In the genomic region with DNA sequence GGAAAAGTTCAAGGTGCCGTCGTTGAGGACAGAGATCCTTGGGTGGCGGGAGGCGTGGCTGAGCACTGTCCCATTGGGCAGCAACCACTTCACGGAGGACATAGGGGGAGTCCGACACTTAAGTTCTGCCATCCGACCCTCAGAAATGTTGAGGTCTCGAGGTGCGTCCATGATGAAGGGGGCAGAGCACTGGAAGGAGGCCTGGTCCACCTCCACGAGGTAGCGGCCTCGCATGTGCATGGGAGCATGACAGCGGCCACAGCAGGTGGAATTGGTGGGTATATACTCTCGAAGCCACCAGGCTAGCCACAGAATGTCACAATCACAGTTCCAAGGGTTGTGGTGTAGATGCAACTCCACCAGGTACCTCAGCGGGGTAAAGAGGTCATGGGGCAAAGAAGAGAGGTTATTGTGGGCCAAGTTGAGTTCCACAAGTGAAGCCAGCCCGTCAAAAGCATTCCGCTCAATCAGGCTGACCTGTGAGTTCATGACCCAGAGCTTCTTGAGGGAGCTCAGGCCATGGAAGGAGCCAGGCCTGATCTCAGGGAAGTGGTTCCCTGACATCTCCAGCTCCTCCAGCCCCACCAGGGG, we compare ENCODE assay signal across 18 cellular contexts. TPM values are rescaled to one million over a fixed set of nuclear protein-coding genes. Genes with fewer than 3 reads are reported as not detected.
DNase-seq lines count a peak whose midpoint lies in the region; ATAC-seq and TF ChIP-seq lines count a peak whose summit lies in the region.
"Had no signal": no experiment of that assay in that cellular context is flagged by ENCODE, and none has a peak within 500 bp of the region (broad histone marks: within the 10 kb centered on the region; RNA-seq: fewer than 3 reads in every experiment).

No MANE protein-coding gene starts in this region.

- intact Hi-C loops in lower lobe of right lung (cut with DNase I), result no loop called here

- no peak for DNase-seq in CD8-positive, alpha-beta memory T cell
- DNase-seq in T-helper 17 cell (no peak), neural crest cell (ENCODE audit: low read depth, low spot score) (no peak), T1000 (lab: John Stamatoyannopoulos, UW) (no peak), NCI-H1105 (lab: John Stamatoyannopoulos, UW) (no peak), lower lobe of right lung (no peak)
- DNase-seq: activated CD8-positive, alpha-beta T cell treated with anti-CD3 and anti-CD28 coated beads, Interleukin-2, amount 10 ng/mL, durations not matched to agents 7 days and 5 days; DMS153; erythroblast; NCI-H1105 treated with DMSO at 0.1 percent for 48 hours; NCI-H748 treated with DMSO at 0.1 percent for 48 hours; PC-3; small intestine; tibial artery had no signal

- ATAC-seq in T-helper 17 cell (no peak), lower lobe of right lung (no peak)
- ATAC-seq in activated CD4-positive, CD25-positive, alpha-beta regulatory T cell treated with anti-CD3 and anti-CD28 coated beads, Interleukin-2, amount 50 U/mL, for 24 hours, result no peak
- ATAC-seq: activated CD8-positive, alpha-beta T cell treated with anti-CD3 and anti-CD28 coated beads, Interleukin-2, amount 10 ng/mL, durations not matched to agents 7 days and 5 days; PC-3; SK-N-SH treated with all-trans-retinoic acid at 6 μM for 48 hours had no signal

- no peaks in the 10 kb centered on the region for H3K9me3 ChIP-seq in CD8-positive, alpha-beta memory T cell (ENCODE audit: low read length)
- no peaks in the 10 kb centered on the region for H3K9me3 ChIP-seq in T-helper 17 cell (ENCODE audit: control insufficient read depth, low read length, poor library complexity, severe bottlenecking)
- H3K9me3 ChIP-seq in iPS-15b (ENCODE audit: control insufficient read depth, insufficient read depth, low read length), result no peaks in the 10 kb centered on the region
- no peaks in the 10 kb centered on the region for H3K9me3 ChIP-seq in lower lobe of right lung
- H3K9me3 ChIP-seq: tibial artery had no signal

- H3K36me3 Mint-ChIP-seq in CD8-positive, alpha-beta memory T cell, result peaks cover 8 to 11% (median 9%) of the 10 kb centered on the region in 3 donors
- H3K36me3 Mint-ChIP-seq in T-helper 17 cell (ENCODE audit: low read depth), result peaks cover 2% of the 10 kb centered on the region
- H3K36me3 Mint-ChIP-seq in neural crest cell (ENCODE audit: low read depth), result peaks cover 12% of the 10 kb centered on the region

- TF ChIP-seq CTCF in neural crest cell (conservative IDR thresholded peaks at IDR 0.05) (no peak), lower lobe of right lung (IDR thresholded peaks at IDR 0.05) (no peak)

- no peaks in the 10 kb centered on the region for H3K9me3 Mint-ChIP-seq in CD8-positive, alpha-beta memory T cell
- no peaks in the 10 kb centered on the region for H3K9me3 Mint-ChIP-seq in neural crest cell
- H3K9me3 Mint-ChIP-seq: mesothelial cell of epicardium had no signal

- peaks cover 5% of the 10 kb centered on the region for H3K36me3 ChIP-seq in CD8-positive, alpha-beta memory T cell (ENCODE audit: insufficient read depth, low read length)
- H3K36me3 ChIP-seq in iPS-15b (ENCODE audit: control insufficient read depth, insufficient read depth, low read length), result peaks cover 9% of the 10 kb centered on the region
- no peaks in the 10 kb centered on the region for H3K36me3 ChIP-seq in lower lobe of right lung

- H3K9ac ChIP-seq in iPS-15b (ENCODE audit: low read depth, low read length), result no peak overlapping the region

- H3K4me3 ChIP-seq in CD8-positive, alpha-beta memory T cell (ENCODE audit: low read length), result no peak overlapping the region
- peak overlapping the region; percentile 64 for H3K4me3 ChIP-seq in iPS-15b (ENCODE audit: low read depth, low read length)
- H3K4me3 ChIP-seq in lower lobe of right lung, result no peak overlapping the region
- H3K4me3 ChIP-seq: tibial artery had no signal

- peaks cover 15% of the 10 kb centered on the region in 2 donors for H3K27me3 Mint-ChIP-seq in CD8-positive, alpha-beta memory T cell
- H3K27me3 Mint-ChIP-seq in T-helper 17 cell (peaks cover 6% of the 10 kb centered on the region), neural crest cell (ENCODE audit: low read depth) (no peaks in the 10 kb centered on the region)

- H3K4me3 Mint-ChIP-seq in CD8-positive, alpha-beta memory T cell, result peak overlapping the region; percentile 39 to 85 (median 77)
- H3K4me3 Mint-ChIP-seq in T-helper 17 cell (peak overlapping the region; percentile 84), neural crest cell (peak overlapping the region; percentile 94)

- H3K27me3 ChIP-seq in CD8-positive, alpha-beta memory T cell (ENCODE audit: insufficient read depth, low read length, poor library complexity, severe bottlenecking), result no peaks in the 10 kb centered on the region
- H3K27me3 ChIP-seq in iPS-15b (ENCODE audit: control insufficient read depth, insufficient read depth, low read length), result peaks cover 22% of the 10 kb centered on the region
- no peaks in the 10 kb centered on the region for H3K27me3 ChIP-seq in lower lobe of right lung (ENCODE audit: low read depth)

- H3K4me1 Mint-ChIP-seq in CD8-positive, alpha-beta memory T cell, result peaks cover 20 to 23% (median 20%) of the 10 kb centered on the region in 3 donors
- H3K4me1 Mint-ChIP-seq in T-helper 17 cell (peaks cover 20% of the 10 kb centered on the region), neural crest cell (peaks cover 59% of the 10 kb centered on the region)

- POLR2A ChIA-PET in CD8-positive, alpha-beta memory T cell (lab: Charles Lee), result no interaction called here

- no peaks in the 10 kb centered on the region for H3K4me1 ChIP-seq in CD8-positive, alpha-beta memory T cell (ENCODE audit: insufficient read depth, low read length)
- H3K4me1 ChIP-seq in iPS-15b (ENCODE audit: control insufficient read depth, insufficient read depth, low read length) (peaks cover 9% of the 10 kb centered on the region), lower lobe of right lung (peaks cover 53% of the 10 kb centered on the region)

- H3K27ac ChIP-seq in CD8-positive, alpha-beta memory T cell (ENCODE audit: low read depth, low read length), result no peak overlapping the region
- no peak overlapping the region for H3K27ac ChIP-seq in lower lobe of right lung
- H3K27ac ChIP-seq: tibial artery had no signal

- CTCF ChIA-PET in CD8-positive, alpha-beta memory T cell (lab: Charles Lee), result no interaction called here

- H3K27ac Mint-ChIP-seq in CD8-positive, alpha-beta memory T cell, result peak overlapping the region in 1 of 8 donors; percentile 27
- peak overlapping the region; percentile 51 for H3K27ac Mint-ChIP-seq in T-helper 17 cell
- peak overlapping the region; percentile 71 for H3K27ac Mint-ChIP-seq in neural crest cell (ENCODE audit: unreplicated experiment)
- H3K27ac Mint-ChIP-seq: activated CD8-positive, alpha-beta T cell treated with anti-CD3 and anti-CD28 coated beads, Interleukin-2, amount 10 ng/mL, durations not matched to agents 7 days and 5 days; mesothelial cell of epicardium had no signal

RNA-seq across cellular contexts. Expression of gene LRRC4, which starts 1.7 kb away (rescaled TPM):
- under 1 TPM; 0.15 to 0.51 TPM for total RNA-seq in CD8-positive, alpha-beta memory T cell
- polyA plus RNA-seq in CD8-positive, alpha-beta memory T cell, result not detected
- total RNA-seq in T-helper 17 cell, result under 1 TPM; 0.34 to 0.57 TPM
- total RNA-seq in neural crest cell, result 67.5 and 67.6 TPM in 2 replicates
- 12.8 TPM for total RNA-seq in lower lobe of right lung
